Comparison of ENCODE assay signal across 20 cellular contexts in the genomic region with DNA sequence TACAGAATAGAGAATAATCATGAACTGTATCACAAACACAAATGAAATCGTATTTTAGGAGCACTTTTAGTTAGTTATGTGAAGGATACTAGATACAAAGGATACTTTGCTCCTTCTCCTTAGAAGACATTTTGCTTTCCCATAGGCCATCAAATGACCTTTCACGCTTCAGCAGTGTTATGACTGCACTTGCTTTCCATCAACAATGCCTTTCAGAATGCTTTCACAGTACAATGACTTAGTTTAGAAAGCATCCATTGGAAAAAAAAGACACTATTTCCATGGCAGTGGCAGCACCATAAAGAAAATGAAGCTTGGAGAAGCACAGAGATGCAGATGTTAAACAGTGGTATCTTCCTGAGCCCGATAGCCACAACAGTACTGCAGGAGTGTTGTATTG.
"Had no signal": no experiment of that assay in that cellular context is flagged by ENCODE, and none has a peak within 500 bp of the region (broad histone marks: within the 10 kb centered on the region; RNA-seq: fewer than 3 reads in every experiment).

No MANE protein-coding gene starts in this region.

- ATAC-seq: activated CD8-positive, alpha-beta memory T cell treated with anti-CD3 and anti-CD28 coated beads, Interleukin-2, amount 10 ng/mL, durations not matched to agents 7 days and 5 days; effector memory CD8-positive, alpha-beta T cell; mucosa of descending colon; right cardiac atrium had no signal

- H3K4me3 ChIP-seq: left ventricle myocardium inferior, mucosa of descending colon, suprapubic skin, transverse colon, vagina had no signal

- H3K27ac Mint-ChIP-seq: activated B cell treated with CpG ODN at 0.5 μM for 24 hours; activated CD4-positive, alpha-beta memory T cell treated with anti-CD3 and anti-CD28 coated beads for 36 hours; activated CD8-positive, alpha-beta memory T cell treated with anti-CD3 and anti-CD28 coated beads, Interleukin-2, amount 10 ng/mL, durations not matched to agents 7 days and 5 days; activated naive CD8-positive, alpha-beta T cell treated with anti-CD3 and anti-CD28 coated beads for 36 hours; effector memory CD8-positive, alpha-beta T cell; memory B cell; naive B cell; stimulated activated naive CD8-positive, alpha-beta T cell treated with anti-CD3 and anti-CD28 coated beads, Interleukin-15, Interleukin-2, amounts not matched to agents 100 ng/mL and 50 ng/mL, for 24 hours had no signal

- H3K27ac ChIP-seq: left ventricle myocardium inferior, neutrophil, suprapubic skin, transverse colon, vagina had no signal

- H3K9me3 Mint-ChIP-seq: activated B cell treated with CpG ODN at 0.5 μM for 24 hours; activated CD4-positive, alpha-beta memory T cell treated with anti-CD3 and anti-CD28 coated beads for 36 hours; activated naive CD8-positive, alpha-beta T cell treated with anti-CD3 and anti-CD28 coated beads for 36 hours; activated T-helper 17 cell treated with anti-CD3 and anti-CD28 coated beads, Interleukin-2, amount 50 U/mL, for 72 hours; effector memory CD8-positive, alpha-beta T cell; stimulated activated naive CD8-positive, alpha-beta T cell treated with anti-CD3 and anti-CD28 coated beads, Interleukin-15, Interleukin-2, amounts not matched to agents 100 ng/mL and 50 ng/mL, for 24 hours had no signal

- H3K36me3 ChIP-seq: left ventricle myocardium inferior, neutrophil, suprapubic skin, transverse colon, vagina had no signal

- H3K4me3 Mint-ChIP-seq: activated B cell treated with CpG ODN at 0.5 μM for 24 hours; activated CD4-positive, alpha-beta memory T cell treated with anti-CD3 and anti-CD28 coated beads for 36 hours; activated CD8-positive, alpha-beta memory T cell treated with anti-CD3 and anti-CD28 coated beads, Interleukin-2, amount 10 ng/mL, durations not matched to agents 7 days and 5 days; activated naive CD8-positive, alpha-beta T cell treated with anti-CD3 and anti-CD28 coated beads for 36 hours; effector memory CD8-positive, alpha-beta T cell; memory B cell; naive B cell; stimulated activated naive CD8-positive, alpha-beta T cell treated with anti-CD3 and anti-CD28 coated beads, Interleukin-15, Interleukin-2, amounts not matched to agents 100 ng/mL and 50 ng/mL, for 24 hours had no signal

- H3K9me3 ChIP-seq: mucosa of descending colon, neutrophil, suprapubic skin, vagina had no signal

- DNase-seq: activated B cell treated with CpG ODN at 0.5 μM for 24 hours; activated CD4-positive, alpha-beta memory T cell treated with anti-CD3 and anti-CD28 coated beads for 36 hours; activated CD4-positive, alpha-beta T cell treated with anti-CD3 and anti-CD28 coated beads for 4 hours; activated CD8-positive, alpha-beta memory T cell treated with anti-CD3 and anti-CD28 coated beads, Interleukin-2, amount 10 ng/mL, durations not matched to agents 7 days and 5 days; activated naive CD4-positive, alpha-beta T cell; activated naive CD8-positive, alpha-beta T cell treated with anti-CD3 and anti-CD28 coated beads for 36 hours; amygdala; effector memory CD8-positive, alpha-beta T cell; kidney; left ventricle myocardium inferior; mucosa of descending colon; naive B cell; right cardiac atrium; transverse colon had no signal

- H3K27me3 ChIP-seq: neutrophil, suprapubic skin, transverse colon, vagina had no signal

- H3K4me1 ChIP-seq: suprapubic skin had no signal

- H3K36me3 Mint-ChIP-seq: activated CD4-positive, alpha-beta memory T cell treated with anti-CD3 and anti-CD28 coated beads for 36 hours; activated naive CD8-positive, alpha-beta T cell treated with anti-CD3 and anti-CD28 coated beads for 36 hours; memory B cell; naive B cell had no signal

- H3K4me1 Mint-ChIP-seq: activated B cell treated with CpG ODN at 0.5 μM for 24 hours; activated naive CD8-positive, alpha-beta T cell treated with anti-CD3 and anti-CD28 coated beads for 36 hours; memory B cell; naive B cell had no signal
